1 cellular context compared by ENCODE assay signal in genomic region chr19:17872251-17873001, GRCh38.
TF ChIP-seq lines count a peak whose summit lies in the region.

No MANE protein-coding gene starts in this region.

TF ChIP-seq in GM23338, 12 proteins besides CTCF, POLR2A, EP300 and RAD21 (continued from another document):
- no peak for TF ChIP-seq ZNF462 (CRISPR knock-in tag; IDR thresholded peaks at IDR 0.05)
